11 cellular contexts compared by ENCODE assay signal in the genomic region with DNA sequence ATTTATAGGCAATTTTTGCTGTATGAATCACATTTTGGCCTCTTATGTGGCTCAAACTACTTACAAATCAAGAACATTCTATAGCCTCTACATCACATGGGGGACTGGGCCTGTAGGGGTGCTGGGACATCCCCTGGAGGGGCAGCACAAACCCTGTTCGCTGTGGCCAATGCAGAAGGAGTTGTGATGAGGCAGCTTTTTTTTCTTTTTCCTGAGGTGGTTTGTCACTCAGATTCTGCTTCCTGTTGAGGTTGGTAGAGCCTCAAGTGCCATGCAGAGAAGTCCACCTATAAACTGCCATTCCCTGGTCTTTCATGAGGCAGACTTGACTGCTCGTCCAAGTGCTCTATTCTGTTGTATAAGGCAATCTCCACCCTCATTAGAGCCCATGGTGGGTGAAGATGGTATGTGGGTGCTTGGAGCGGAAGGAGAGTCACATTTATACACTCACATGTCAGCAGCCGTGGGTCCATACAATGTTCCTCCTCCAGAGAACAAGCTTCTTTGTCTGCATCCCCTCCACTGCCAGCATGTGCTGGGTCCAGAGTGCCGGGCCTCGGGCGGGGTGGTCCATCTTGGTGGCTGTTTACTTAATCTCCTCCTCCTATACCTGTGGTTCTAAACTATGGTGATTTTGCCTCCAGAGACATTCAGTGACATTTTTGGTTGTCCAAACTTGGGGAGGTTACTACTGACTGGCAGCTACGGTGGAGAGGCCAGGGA.
DNase-seq lines count a peak whose midpoint lies in the region; ATAC-seq lines count a peak whose summit lies in the region.
"Had no signal": no experiment of that assay in that cellular context is flagged by ENCODE, and none has a peak within 500 bp of the region (broad histone marks: within the 10 kb centered on the region; RNA-seq: fewer than 3 reads in every experiment).

No MANE protein-coding gene starts in this region.

- H3K9me3 Mint-ChIP-seq in activated naive CD8-positive, alpha-beta T cell (ENCODE audit: low read depth), result no peaks in the 10 kb centered on the region
- H3K9me3 Mint-ChIP-seq in stimulated activated effector memory CD8-positive, alpha-beta T cell treated with anti-CD3 and anti-CD28 coated beads, Interleukin-12 subunit alpha, Interleukin-12 subunit beta, amount 100 ng/mL, for 72 hours, result no peaks in the 10 kb centered on the region

- peak overlapping the region; percentile 78 for H3K27ac Mint-ChIP-seq in activated naive CD8-positive, alpha-beta T cell
- H3K27ac Mint-ChIP-seq in stimulated activated effector memory CD8-positive, alpha-beta T cell treated with anti-CD3 and anti-CD28 coated beads, Interleukin-12 subunit alpha, Interleukin-12 subunit beta, amount 100 ng/mL, for 72 hours, result peak overlapping the region; percentile 84

- no peak for DNase-seq in activated CD4-positive, CD25-positive, alpha-beta regulatory T cell (lab: John Stamatoyannopoulos, UW)
- DNase-seq in T-helper 22 cell (ENCODE audit: low read depth), result peak; percentile 45
- peak in 1 of 2 donors; percentile 70 for DNase-seq in stimulated activated effector memory CD8-positive, alpha-beta T cell treated with anti-CD3 and anti-CD28 coated beads, Interleukin-12 subunit alpha, Interleukin-12 subunit beta, amount 100 ng/mL, for 72 hours (ENCODE audit: low spot score in 2 of 2)
- no peak for DNase-seq in superior temporal gyrus (ENCODE audit: extremely low spot score)
- DNase-seq in stimulated activated CD4-positive, alpha-beta T cell treated with anti-CD3 and anti-CD28 coated beads, Interleukin-12 subunit alpha, Interleukin-12 subunit beta, amount 100 ng/mL, for 4 hours, result no peak
- DNase-seq: foreskin keratinocyte, NCI-H1105, NCI-H510A had no signal

- peaks cover 3% of the 10 kb centered on the region for H3K36me3 Mint-ChIP-seq in activated naive CD8-positive, alpha-beta T cell
- no peaks in the 10 kb centered on the region for H3K36me3 Mint-ChIP-seq in stimulated activated effector memory CD8-positive, alpha-beta T cell treated with anti-CD3 and anti-CD28 coated beads, Interleukin-12 subunit alpha, Interleukin-12 subunit beta, amount 100 ng/mL, for 72 hours

- ATAC-seq in activated CD4-positive, CD25-positive, alpha-beta regulatory T cell treated with anti-CD3 and anti-CD28 coated beads, Interleukin-2, amount 50 U/mL, for 24 hours, result peak; percentile 22 to 36
- peak; percentile 89 for ATAC-seq in stimulated activated effector memory CD8-positive, alpha-beta T cell treated with anti-CD3 and anti-CD28 coated beads, Interleukin-12 subunit alpha, Interleukin-12 subunit beta, amount 100 ng/mL, for 72 hours
- ATAC-seq in HG03135 (IDR thresholded peaks at IDR 0.05; ENCODE audit: unreplicated experiment), result no peak

- H3K4me3 Mint-ChIP-seq in activated naive CD8-positive, alpha-beta T cell, result no peak overlapping the region
- H3K4me3 Mint-ChIP-seq in stimulated activated effector memory CD8-positive, alpha-beta T cell treated with anti-CD3 and anti-CD28 coated beads, Interleukin-12 subunit alpha, Interleukin-12 subunit beta, amount 100 ng/mL, for 72 hours, result peak overlapping the region; percentile 49

- peaks cover 77% of the 10 kb centered on the region for H3K4me1 Mint-ChIP-seq in activated naive CD8-positive, alpha-beta T cell (ENCODE audit: low read depth)
- peaks cover 81% of the 10 kb centered on the region for H3K4me1 Mint-ChIP-seq in stimulated activated effector memory CD8-positive, alpha-beta T cell treated with anti-CD3 and anti-CD28 coated beads, Interleukin-12 subunit alpha, Interleukin-12 subunit beta, amount 100 ng/mL, for 72 hours

- H3K27me3 Mint-ChIP-seq in activated naive CD8-positive, alpha-beta T cell, result no peaks in the 10 kb centered on the region
